Comparison of ENCODE assay signal across 8 cellular contexts in genomic region chr1:161314201-161314981, GRCh38. TPM values are rescaled to one million over a fixed set of nuclear protein-coding genes. Genes with fewer than 3 reads are reported as not detected.
A peak's percentile ranks its signal among the peaks of the same experiment; 100 is the strongest.
DNase-seq lines count a peak whose midpoint lies in the region; ATAC-seq and TF ChIP-seq lines count a peak whose summit lies in the region.

Gene SDHC, plus strand, starts transcription at chr1:161314381. Its CDS starts 25 bp downstream, at chr1:161314406.

- H3K27ac Mint-ChIP-seq in GM23338 (peak within 1 kb of the TSS; percentile 98), nephron progenitor cell (peak within 1 kb of the TSS; percentile 99)
- H3K27ac Mint-ChIP-seq in stimulated activated naive CD8-positive, alpha-beta T cell treated with anti-CD3 and anti-CD28 coated beads, Interleukin-15, amount 100 ng/mL, for 72 hours, result peak within 1 kb of the TSS; percentile 99

- no peaks in the 10 kb centered on the region for H3K27me3 ChIP-seq in GM23338 (ENCODE audit: insufficient read depth)

- H3K4me3 ChIP-seq in GM23338, result peak within 1 kb of the TSS; percentile 91
- H3K4me3 ChIP-seq in LNCaP clone FGC (ENCODE audit: low read depth, low read length), result peak within 1 kb of the TSS; percentile 91

- peak within 1 kb of the TSS; percentile 77 for H2AFZ ChIP-seq in GM23338

- peak within 1 kb of the TSS; percentile 98 for H3K4me3 Mint-ChIP-seq in GM23338
- peak within 1 kb of the TSS; percentile 100 for H3K4me3 Mint-ChIP-seq in nephron progenitor cell
- peak within 1 kb of the TSS; percentile 89 to 97 for H3K4me3 Mint-ChIP-seq in stimulated activated naive CD8-positive, alpha-beta T cell treated with anti-CD3 and anti-CD28 coated beads, Interleukin-15, amount 100 ng/mL, for 72 hours

- H3K27me3 Mint-ChIP-seq in GM23338 (ENCODE audit: insufficient read depth, low read depth, poor library complexity) (peaks cover 12% of the 10 kb centered on the region), nephron progenitor cell (ENCODE audit: low read depth, poor library complexity) (peaks cover 16% of the 10 kb centered on the region)
- H3K27me3 Mint-ChIP-seq in stimulated activated naive CD8-positive, alpha-beta T cell treated with anti-CD3 and anti-CD28 coated beads, Interleukin-15, amount 100 ng/mL, for 72 hours, result no peaks in the 10 kb centered on the region

- H4K20me1 ChIP-seq in GM23338 (replicated peaks; ENCODE audit: insufficient read depth), result peaks cover 5% of the 10 kb centered on the region; the same call in 1 of the 2 replicates

- no peaks in the 10 kb centered on the region for H3K36me3 ChIP-seq in GM23338 (ENCODE audit: insufficient read depth)

- 0 out of 2 replicates have a peak, but pooled peaks cover 3% of the 10 kb centered on the region for H3K9me2 ChIP-seq in GM23338 (ENCODE audit: insufficient read depth)

- peak within 1 kb of the TSS; percentile 99 for H3K27ac ChIP-seq in GM23338 (ENCODE audit: low read depth)

- no peaks in the 10 kb centered on the region for H3K9me3 Mint-ChIP-seq in GM23338
- H3K9me3 Mint-ChIP-seq in nephron progenitor cell, result no peaks in the 10 kb centered on the region
- H3K9me3 Mint-ChIP-seq in stimulated activated naive CD8-positive, alpha-beta T cell treated with anti-CD3 and anti-CD28 coated beads, Interleukin-15, amount 100 ng/mL, for 72 hours, result no peaks in the 10 kb centered on the region

- peaks cover 30% of the 10 kb centered on the region for H3K4me1 ChIP-seq in GM23338 (ENCODE audit: insufficient read depth)

- 0 out of 2 replicates have a peak, but pooled peaks cover 4% of the 10 kb centered on the region for H3F3A ChIP-seq in GM23338 (replicated peaks; ENCODE audit: low read depth)

- DNase-seq in ELR (ENCODE audit: low read depth) (peak; percentile 86), GM23338 (ENCODE audit: low spot score) (peak; percentile 96), LNCaP clone FGC (ENCODE audit: low read depth) (peak; percentile 56), fibroblast of the conjunctiva (ENCODE audit: low read depth) (peak; percentile 74), nephron progenitor cell (peak; percentile 89)
- DNase-seq in activated effector memory CD4-positive, alpha-beta T cell treated with anti-CD3 and anti-CD28 coated beads, Interleukin-2, amount 50 U/mL, for 16 hours, result peak; percentile 96
- peak; percentile 81 to 85 for DNase-seq in stimulated activated naive CD8-positive, alpha-beta T cell treated with anti-CD3 and anti-CD28 coated beads, Interleukin-15, amount 100 ng/mL, for 72 hours

- TF ChIP-seq CTCF in GM23338 (conservative IDR thresholded peaks at IDR 0.05; ENCODE audit: low read depth in 2 of 2), result peak; percentile 42 to 54
- peak; percentile 37 for TF ChIP-seq CTCF in LNCaP clone FGC (IDR thresholded peaks at IDR 0.05; ENCODE audit: control insufficient read depth, extremely low read depth, insufficient read depth)
- peak; percentile 43 for TF ChIP-seq CTCF in nephron progenitor cell (IDR thresholded peaks at IDR 0.05)

- peak within 1 kb of the TSS; percentile 89 for H3K4me2 ChIP-seq in GM23338

- ATAC-seq in GM23338, result peak; percentile 96
- ATAC-seq in stimulated activated naive CD8-positive, alpha-beta T cell treated with anti-CD3 and anti-CD28 coated beads, Interleukin-15, amount 100 ng/mL, for 72 hours, result peak; percentile 99

- H3K36me3 Mint-ChIP-seq in GM23338 (ENCODE audit: low read depth) (no peaks in the 10 kb centered on the region), nephron progenitor cell (ENCODE audit: low read depth) (peaks cover 4% of the 10 kb centered on the region)

- TF ChIP-seq POLR2A in Raji (IDR thresholded peaks at IDR 0.05; ENCODE audit: insufficient read depth, low read depth, low read length), result peak; percentile 55

- H3K79me2 ChIP-seq in GM23338 (replicated peaks; ENCODE audit: insufficient read depth), result peaks cover 36% of the 10 kb centered on the region

- H3K4me1 Mint-ChIP-seq in GM23338 (peaks cover 30% of the 10 kb centered on the region), nephron progenitor cell (peaks cover 38% of the 10 kb centered on the region)
- H3K4me1 Mint-ChIP-seq in stimulated activated naive CD8-positive, alpha-beta T cell treated with anti-CD3 and anti-CD28 coated beads, Interleukin-15, amount 100 ng/mL, for 72 hours, result peaks cover 27% of the 10 kb centered on the region

TF ChIP-seq in GM23338, 12 proteins besides CTCF, POLR2A, EP300 and RAD21 (continues in another document):
- TF ChIP-seq, protein P1, sequence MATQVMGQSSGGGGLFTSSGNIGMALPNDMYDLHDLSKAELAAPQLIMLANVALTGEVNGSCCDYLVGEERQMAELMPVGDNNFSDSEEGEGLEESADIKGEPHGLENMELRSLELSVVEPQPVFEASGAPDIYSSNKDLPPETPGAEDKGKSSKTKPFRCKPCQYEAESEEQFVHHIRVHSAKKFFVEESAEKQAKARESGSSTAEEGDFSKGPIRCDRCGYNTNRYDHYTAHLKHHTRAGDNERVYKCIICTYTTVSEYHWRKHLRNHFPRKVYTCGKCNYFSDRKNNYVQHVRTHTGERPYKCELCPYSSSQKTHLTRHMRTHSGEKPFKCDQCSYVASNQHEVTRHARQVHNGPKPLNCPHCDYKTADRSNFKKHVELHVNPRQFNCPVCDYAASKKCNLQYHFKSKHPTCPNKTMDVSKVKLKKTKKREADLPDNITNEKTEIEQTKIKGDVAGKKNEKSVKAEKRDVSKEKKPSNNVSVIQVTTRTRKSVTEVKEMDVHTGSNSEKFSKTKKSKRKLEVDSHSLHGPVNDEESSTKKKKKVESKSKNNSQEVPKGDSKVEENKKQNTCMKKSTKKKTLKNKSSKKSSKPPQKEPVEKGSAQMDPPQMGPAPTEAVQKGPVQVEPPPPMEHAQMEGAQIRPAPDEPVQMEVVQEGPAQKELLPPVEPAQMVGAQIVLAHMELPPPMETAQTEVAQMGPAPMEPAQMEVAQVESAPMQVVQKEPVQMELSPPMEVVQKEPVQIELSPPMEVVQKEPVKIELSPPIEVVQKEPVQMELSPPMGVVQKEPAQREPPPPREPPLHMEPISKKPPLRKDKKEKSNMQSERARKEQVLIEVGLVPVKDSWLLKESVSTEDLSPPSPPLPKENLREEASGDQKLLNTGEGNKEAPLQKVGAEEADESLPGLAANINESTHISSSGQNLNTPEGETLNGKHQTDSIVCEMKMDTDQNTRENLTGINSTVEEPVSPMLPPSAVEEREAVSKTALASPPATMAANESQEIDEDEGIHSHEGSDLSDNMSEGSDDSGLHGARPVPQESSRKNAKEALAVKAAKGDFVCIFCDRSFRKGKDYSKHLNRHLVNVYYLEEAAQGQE (IDR thresholded peaks at IDR 0.05; ENCODE audit: unreplicated experiment), result no peak
- TF ChIP-seq NANOG (IDR thresholded peaks at IDR 0.05; ENCODE audit: borderline replicate concordance) (no peak), POLR2AphosphoS5 (IDR thresholded peaks at IDR 0.05; ENCODE audit: low read depth) (peak; percentile 95; the same call in 1 of the 2 replicates), EZH2phosphoT487 (IDR thresholded peaks at IDR 0.05; ENCODE audit: unreplicated experiment) (no peak), CREB1 (CRISPR knock-in tag; IDR thresholded peaks at IDR 0.05; ENCODE audit: low read depth) (peak; percentile 93), EZH2 (IDR thresholded peaks at IDR 0.05; ENCODE audit: low read depth, unreplicated experiment) (no peak)

RNA-seq across cellular contexts. Expression of gene SDHC, which starts in this region (rescaled TPM):
- 84.4 and 126 TPM in 2 replicates for total RNA-seq in GM23338 (2014; rRNA removed; shearing (Covaris generic))
- polyA plus RNA-seq in GM23338 (2016; fragmentation: Nextera tagmentation; extraction: Ambion mirVana), result 107 and 141 TPM in 2 replicates

Comparison
In these comparisons a context has a peak if more than half of its experiments do, and no peak if none do; other contexts are left out.
1. Peak in every context shown above with its lines: DNase-seq, ATAC-seq, H3K4me3 ChIP-seq and H3K27ac ChIP-seq.